Comparison of ENCODE assay signal across 8 cellular contexts in the genomic region with DNA sequence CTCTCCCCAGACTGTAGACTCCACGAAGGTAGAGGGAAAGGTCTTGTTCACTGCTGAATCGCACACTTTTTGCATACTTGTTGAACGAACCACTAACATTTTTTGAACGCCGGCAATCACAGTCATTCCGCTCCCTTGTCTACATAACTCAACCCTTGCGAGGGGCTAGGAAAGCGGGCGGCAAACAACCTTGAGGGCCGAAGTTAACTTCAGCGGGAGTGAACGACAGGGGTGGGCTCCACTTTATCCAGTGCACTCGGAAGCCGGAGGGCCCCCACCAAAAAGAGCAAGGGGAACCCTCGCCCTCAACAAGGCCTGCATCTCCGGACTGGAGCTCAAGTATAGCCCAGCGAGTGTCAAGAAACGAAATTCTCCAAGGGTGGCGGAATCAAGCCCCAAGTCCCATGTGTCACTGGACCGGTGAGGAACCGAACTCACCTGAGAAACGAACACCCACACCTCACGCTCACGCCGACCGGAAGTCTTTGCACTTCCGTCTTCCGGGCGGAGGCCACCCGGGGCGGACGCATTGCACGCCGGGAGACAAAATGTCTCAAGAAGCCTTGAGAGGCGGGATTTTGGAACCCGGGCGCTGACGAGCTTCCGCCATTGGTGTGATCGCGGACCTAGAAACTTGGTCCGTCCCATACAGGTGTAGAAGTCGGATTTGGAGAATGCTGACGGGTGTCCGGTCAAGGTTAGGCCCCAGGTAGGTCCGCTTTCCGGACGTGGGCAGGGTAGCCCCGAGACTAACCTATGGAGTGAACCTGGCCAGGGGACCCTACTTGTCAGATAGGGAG. TPM values are rescaled to one million over a fixed set of nuclear protein-coding genes. Genes with fewer than 3 reads are reported as not detected.
DNase-seq lines count a peak whose midpoint lies in the region; ATAC-seq and TF ChIP-seq lines count a peak whose summit lies in the region.

A gene (minus strand): TSS at position 484 of the 800 bp plus-strand sequence. CDS start 1,644 bp downstream, outside the sequence.

- H3K79me2 ChIP-seq in DND-41 (ENCODE audit: insufficient read depth, low read length) = peaks cover 67% of the 10 kb centered on the region

- peak within 1 kb of the TSS; percentile 92 for H2AFZ ChIP-seq in DND-41 (ENCODE audit: low read depth, low read length)

- POLR2A ChIA-PET in RWPE1 (lab: Yijun Ruan, JAX; ENCODE audit: low non-redundant PET) = interaction anchor here (0.5 to 0.8 kb wide), 4 partner anchors 39 to 493 kb away, joined by 3 read pairs; no protein-coding TSS in a partner anchor

- TF ChIP-seq CTCF in DND-41 (IDR thresholded peaks at IDR 0.05; ENCODE audit: borderline replicate concordance, extremely low read depth, low read length, poor library complexity, severe bottlenecking) (no peak), RWPE1 (conservative IDR thresholded peaks at IDR 0.05; ENCODE audit: low read depth) (no peak), fibroblast of pulmonary artery (IDR thresholded peaks at IDR 0.05; ENCODE audit: low read length, missing control alignments) (no peak)

- H3K4me3 ChIP-seq in DND-41 (ENCODE audit: low read depth in 1 of 2, low read length in 2 of 2) (peak within 1 kb of the TSS; percentile 57 to 76), fibroblast of pulmonary artery (replicated peaks; ENCODE audit: low read depth, low read length) (peak within 1 kb of the TSS; percentile 88)

- DNase-seq in DND-41 = peak; percentile 88
- peak; percentile 92 for DNase-seq in RWPE1 (ENCODE audit: low spot score)
- DNase-seq in fibroblast of pulmonary artery (ENCODE audit: low read depth) = peak; percentile 87
- DNase-seq in natural killer cell treated with Interleukin-12 subunit alpha and Interleukin-12 subunit beta and Interleukin-15 and Interleukin-18, amount 100 ng/mL, for 72 hours (ENCODE audit: low spot score) = peak; percentile 92
- peak; percentile 89 for DNase-seq in stimulated activated naive CD4-positive, alpha-beta T cell treated with Interleukin-2 at 50 U/mL for 16 hours (lab: John Stamatoyannopoulos, UW)

- H3K4me1 Mint-ChIP-seq in activated T-helper 17 cell treated with anti-CD3 and anti-CD28 coated beads, Interleukin-2, amount 50 U/mL, for 72 hours = peaks cover 19% of the 10 kb centered on the region
- peaks cover 35 to 40% of the 10 kb centered on the region in 2 donors for H3K4me1 Mint-ChIP-seq in natural killer cell treated with Interleukin-12 subunit alpha and Interleukin-12 subunit beta and Interleukin-15 and Interleukin-18, amount 100 ng/mL, for 72 hours (ENCODE audit: low read depth in 2 of 2)

- no peaks in the 10 kb centered on the region for H3K9me3 Mint-ChIP-seq in activated T-helper 17 cell treated with anti-CD3 and anti-CD28 coated beads, Interleukin-2, amount 50 U/mL, for 72 hours
- no peaks in the 10 kb centered on the region for H3K9me3 Mint-ChIP-seq in natural killer cell treated with Interleukin-12 subunit alpha and Interleukin-12 subunit beta and Interleukin-15 and Interleukin-18, amount 100 ng/mL, for 72 hours

- H3K27me3 ChIP-seq in DND-41 (ENCODE audit: insufficient read depth, low read length, poor library complexity) = no peaks in the 10 kb centered on the region

- peaks cover 44% of the 10 kb centered on the region for H3K4me1 ChIP-seq in DND-41 (ENCODE audit: insufficient read depth, low read length)

- peak within 1 kb of the TSS; percentile 98 for H3K27ac Mint-ChIP-seq in activated T-helper 17 cell treated with anti-CD3 and anti-CD28 coated beads, Interleukin-2, amount 50 U/mL, for 72 hours
- H3K27ac Mint-ChIP-seq in natural killer cell treated with Interleukin-12 subunit alpha and Interleukin-12 subunit beta and Interleukin-15 and Interleukin-18, amount 100 ng/mL, for 72 hours = peak within 1 kb of the TSS; percentile 86 to 99

- H3K27me3 Mint-ChIP-seq in activated T-helper 17 cell treated with anti-CD3 and anti-CD28 coated beads, Interleukin-2, amount 50 U/mL, for 72 hours = no peaks in the 10 kb centered on the region
- no peaks in the 10 kb centered on the region for H3K27me3 Mint-ChIP-seq in natural killer cell treated with Interleukin-12 subunit alpha and Interleukin-12 subunit beta and Interleukin-15 and Interleukin-18, amount 100 ng/mL, for 72 hours

- CTCF ChIA-PET in RWPE1 (lab: Yijun Ruan, JAX) = interaction anchor here (1.0 kb wide), 1 partner anchor 14 kb away, joined by 3 read pairs; no protein-coding TSS in a partner anchor

- H3K36me3 ChIP-seq in DND-41 (ENCODE audit: insufficient read depth, low read length) (peaks cover 44% of the 10 kb centered on the region), KOPT-K1 (ENCODE audit: insufficient read depth, low read length) (peaks cover 45% of the 10 kb centered on the region)

- H3K9ac ChIP-seq in DND-41 (ENCODE audit: low read depth, low read length) = peak within 1 kb of the TSS; percentile 72

- H3K27ac ChIP-seq in DND-41 (ENCODE audit: low read length) (peak within 1 kb of the TSS; percentile 87), KOPT-K1 (ENCODE audit: low read depth, low read length, poor library complexity, severe bottlenecking) (peak within 1 kb of the TSS; percentile 82), RWPE1 (peak within 1 kb of the TSS; percentile 78)

- peak within 1 kb of the TSS; percentile 94 for H3K4me2 ChIP-seq in DND-41 (ENCODE audit: insufficient read depth, low read length)

- H3K4me3 Mint-ChIP-seq in activated T-helper 17 cell treated with anti-CD3 and anti-CD28 coated beads, Interleukin-2, amount 50 U/mL, for 72 hours = peak within 1 kb of the TSS; percentile 95
- H3K4me3 Mint-ChIP-seq in natural killer cell treated with Interleukin-12 subunit alpha and Interleukin-12 subunit beta and Interleukin-15 and Interleukin-18, amount 100 ng/mL, for 72 hours = peak within 1 kb of the TSS; percentile 93

- ATAC-seq in DND-41 (ENCODE audit: insufficient read depth, low read depth) (peak; percentile 97), GM21737 (IDR thresholded peaks at IDR 0.05; ENCODE audit: unreplicated experiment) (peak; percentile 97)
- peak; percentile 97 for ATAC-seq in activated T-helper 17 cell treated with anti-CD3 and anti-CD28 coated beads, Interleukin-2, amount 50 U/mL, for 72 hours (replicated peaks)
- ATAC-seq in natural killer cell treated with Interleukin-12 subunit alpha and Interleukin-12 subunit beta and Interleukin-15 and Interleukin-18, amount 100 ng/mL, for 72 hours = peak; percentile 98 to 99

- H3K36me3 Mint-ChIP-seq in activated T-helper 17 cell treated with anti-CD3 and anti-CD28 coated beads, Interleukin-2, amount 50 U/mL, for 72 hours (ENCODE audit: low read depth) = peaks cover 65% of the 10 kb centered on the region
- H3K36me3 Mint-ChIP-seq in natural killer cell treated with Interleukin-12 subunit alpha and Interleukin-12 subunit beta and Interleukin-15 and Interleukin-18, amount 100 ng/mL, for 72 hours = peaks cover 36% of the 10 kb centered on the region

- H3K9me3 ChIP-seq in DND-41 (ENCODE audit: insufficient read depth, low read length, severe bottlenecking) (no peaks in the 10 kb centered on the region), KOPT-K1 (ENCODE audit: insufficient read depth, low read length, poor library complexity, severe bottlenecking) (no peaks in the 10 kb centered on the region)

- peaks cover 2% of the 10 kb centered on the region; the same call in 1 of the 2 replicates for H4K20me1 ChIP-seq in DND-41 (ENCODE audit: insufficient read depth, low read length)

RNA-seq across cellular contexts. Expression of the gene that starts here (rescaled TPM):
- 10 to 100 TPM; 20.6 to 37.0 TPM for total RNA-seq in activated T-helper 17 cell treated with anti-CD3 and anti-CD28 coated beads, Interleukin-2, amount 50 U/mL, for 72 hours
- total RNA-seq in natural killer cell treated with Interleukin-12 subunit alpha and Interleukin-12 subunit beta and Interleukin-15 and Interleukin-18, amount 100 ng/mL, for 72 hours = 10 to 100 TPM; 24.1 to 34.9 TPM

Comparison
In these comparisons a context has a peak if more than half of its experiments do, and no peak if none do; other contexts are left out.
1. Peak in every context shown above with its lines: DNase-seq, ATAC-seq, H3K4me3 ChIP-seq and H3K27ac ChIP-seq.